Comparison of ENCODE assay signal across 1 cellular context in genomic region chr15:62846805-62847481, GRCh38.
TF ChIP-seq lines count a peak whose summit lies in the region.

No MANE protein-coding gene starts in this region.

TF ChIP-seq in H1, 55 proteins besides CTCF, POLR2A, EP300 and RAD21 (continued from another document):
- TF ChIP-seq RFX5 (IDR thresholded peaks at IDR 0.05; ENCODE audit: borderline replicate concordance, low read depth, low read length) (no peak), CHD1 (IDR thresholded peaks at IDR 0.05; ENCODE audit: low read depth, low read length) (no peak), YY1 (IDR thresholded peaks at IDR 0.05; ENCODE audit: low read depth, low read length) (no peak), JUN (IDR thresholded peaks at IDR 0.05; ENCODE audit: low read depth, low read length) (no peak), SIRT6 (IDR thresholded peaks at IDR 0.05; ENCODE audit: low read length) (no peak), RXRA (IDR thresholded peaks at IDR 0.05; ENCODE audit: insufficient read depth, low read depth, low read length) (no peak), EZH2 (IDR thresholded peaks at IDR 0.05; ENCODE audit: low read depth, low read length, severe bottlenecking) (no peak), CREB1 (IDR thresholded peaks at IDR 0.05) (no peak), ATF2 (IDR thresholded peaks at IDR 0.05; ENCODE audit: low read length) (no peak)
TF ChIP-seq in H1: peak in this region for 0.
